18 cellular contexts compared by ENCODE assay signal in genomic region chr2:187429989-187430388, GRCh38. TPM values are rescaled to one million over a fixed set of nuclear protein-coding genes. Genes with fewer than 3 reads are reported as not detected.
DNase-seq lines count a peak whose midpoint lies in the region; ATAC-seq and TF ChIP-seq lines count a peak whose summit lies in the region.
"Had no signal": no experiment of that assay in that cellular context is flagged by ENCODE, and none has a peak within 500 bp of the region (broad histone marks: within the 10 kb centered on the region; RNA-seq: fewer than 3 reads in every experiment).

No MANE protein-coding gene starts in this region.

- H3K4me3 ChIP-seq in heart right ventricle = no peak overlapping the region
- no peak overlapping the region for H3K4me3 ChIP-seq in brain microvascular endothelial cell (ENCODE audit: low read depth, low read length)
- H3K4me3 ChIP-seq in vagina = no peak overlapping the region
- H3K4me3 ChIP-seq: A549, SK-N-MC, stomach had no signal

- H3K4me1 ChIP-seq in heart right ventricle (peaks cover 0 to 67% (median 28%) of the 10 kb centered on the region in 9 donors), vagina (no peaks in the 10 kb centered on the region)
- H3K4me1 ChIP-seq: A549, stomach had no signal

- H3K4me3 Mint-ChIP-seq in stimulated activated effector memory CD8-positive, alpha-beta T cell treated with anti-CD3 and anti-CD28 coated beads, Interleukin-12 subunit alpha, Interleukin-12 subunit beta, amount 100 ng/mL, for 72 hours = no peak overlapping the region
- H3K4me3 Mint-ChIP-seq: dendritic cell treated with granulocyte-macrophage colony-stimulating factor and Interleukin-4, amounts not matched to agents 40 ng/mL and 50 ng/mL, for 4 days; neural crest cell had no signal

- in situ Hi-C loops in brain microvascular endothelial cell (cut with HindIII; ENCODE audit: low pct_ligation_motif_present, low sequenced_read_pairs) = no loop called here

- H3K9me3 ChIP-seq in heart right ventricle (no peaks in the 10 kb centered on the region), vagina (no peaks in the 10 kb centered on the region)
- H3K9me3 ChIP-seq: A549, stomach had no signal

- TF ChIP-seq POLR2A in vagina (IDR thresholded peaks at IDR 0.05) = no peak

- peaks cover 9% of the 10 kb centered on the region for H3K9me3 Mint-ChIP-seq in stimulated activated effector memory CD8-positive, alpha-beta T cell treated with anti-CD3 and anti-CD28 coated beads, Interleukin-12 subunit alpha, Interleukin-12 subunit beta, amount 100 ng/mL, for 72 hours
- H3K9me3 Mint-ChIP-seq: dendritic cell treated with granulocyte-macrophage colony-stimulating factor and Interleukin-4, amounts not matched to agents 40 ng/mL and 50 ng/mL, for 4 days had no signal

- TF ChIP-seq CTCF in heart right ventricle (IDR thresholded peaks at IDR 0.05) = no peak
- no peak for TF ChIP-seq CTCF in brain microvascular endothelial cell (IDR thresholded peaks at IDR 0.05; ENCODE audit: low read depth, low read length, missing control alignments)
- no peak for TF ChIP-seq CTCF in vagina (IDR thresholded peaks at IDR 0.05)

- H3K27me3 ChIP-seq in heart right ventricle (no peaks in the 10 kb centered on the region), brain microvascular endothelial cell (replicated peaks) (no peaks in the 10 kb centered on the region), vagina (no peaks in the 10 kb centered on the region)
- H3K27me3 ChIP-seq: stomach had no signal

- H3K27ac Mint-ChIP-seq in stimulated activated effector memory CD8-positive, alpha-beta T cell treated with anti-CD3 and anti-CD28 coated beads, Interleukin-12 subunit alpha, Interleukin-12 subunit beta, amount 100 ng/mL, for 72 hours = no peak overlapping the region
- H3K27ac Mint-ChIP-seq: dendritic cell treated with granulocyte-macrophage colony-stimulating factor and Interleukin-4, amounts not matched to agents 40 ng/mL and 50 ng/mL, for 4 days had no signal

- H3K4me1 Mint-ChIP-seq in stimulated activated effector memory CD8-positive, alpha-beta T cell treated with anti-CD3 and anti-CD28 coated beads, Interleukin-12 subunit alpha, Interleukin-12 subunit beta, amount 100 ng/mL, for 72 hours = no peaks in the 10 kb centered on the region

- ATAC-seq in heart right ventricle = peak in 4 of 8 donors; percentile 37 to 85 (median 70)
- ATAC-seq in stimulated activated effector memory CD8-positive, alpha-beta T cell treated with anti-CD3 and anti-CD28 coated beads, Interleukin-12 subunit alpha, Interleukin-12 subunit beta, amount 100 ng/mL, for 72 hours = no peak
- ATAC-seq: A549 had no signal

- intact Hi-C loops in heart right ventricle (cut with DNase I) (no loop called here), cardiac septum (cut with DNase I) (no loop called here), vagina (cut with DNase I) (no loop called here)

- H3K36me3 ChIP-seq in heart right ventricle (peaks cover 0 to 12% (median 0%) of the 10 kb centered on the region in 9 donors), brain microvascular endothelial cell (replicated peaks) (no peaks in the 10 kb centered on the region), vagina (no peaks in the 10 kb centered on the region)
- H3K36me3 ChIP-seq: stomach had no signal

- DNase-seq in heart right ventricle = no peak
- DNase-seq in cardiac septum (ENCODE audit: low spot score) = no peak
- peak; percentile 81 for DNase-seq in brain microvascular endothelial cell
- DNase-seq in glomerular visceral epithelial cell (ENCODE audit: extremely low spot score) = peak; percentile 33
- DNase-seq in vagina (ENCODE audit: extremely low spot score in 2 of 2) = no peak
- no peak for DNase-seq in activated CD8-positive, alpha-beta memory T cell treated with anti-CD3 and anti-CD28 coated beads, Interleukin-2, amount 50 U/mL, for 48 hours
- no peak for DNase-seq in stimulated activated effector memory CD8-positive, alpha-beta T cell treated with anti-CD3 and anti-CD28 coated beads, Interleukin-12 subunit alpha, Interleukin-12 subunit beta, amount 100 ng/mL, for 72 hours (ENCODE audit: low spot score in 2 of 2)
- DNase-seq: activated CD4-positive, alpha-beta T cell treated with anti-CD3 and anti-CD28 coated beads for 4 hours; activated effector memory CD4-positive, alpha-beta T cell treated with Interleukin-2 at 50 U/mL for 16 hours; NCI-H1105 treated with DMSO at 0.1 percent for 48 hours; NCI-H82; stimulated activated CD4-positive, alpha-beta T cell treated with anti-CD3 and anti-CD28 coated beads, Interleukin-4, amount 100 ng/mL, for 24 hours; stomach had no signal

- H3K27ac ChIP-seq in heart right ventricle (peak overlapping the region in 6 of 10 donors; percentile 1 to 71 (median 32)), brain microvascular endothelial cell (peak overlapping the region; percentile 69), temporal lobe (ENCODE audit: low read depth, low read length) (peak overlapping the region; percentile 36), vagina (no peak overlapping the region)
- H3K27ac ChIP-seq: A549, SK-N-MC, stomach had no signal

- H3K36me3 Mint-ChIP-seq in stimulated activated effector memory CD8-positive, alpha-beta T cell treated with anti-CD3 and anti-CD28 coated beads, Interleukin-12 subunit alpha, Interleukin-12 subunit beta, amount 100 ng/mL, for 72 hours = no peaks in the 10 kb centered on the region

RNA-seq across cellular contexts. Expression of gene CALCRL, which starts 18.1 kb away (rescaled TPM):
- total RNA-seq in heart right ventricle (10 to 100 TPM; 11.0 to 45.1 (median 21.4) TPM), cardiac septum (28.1 TPM), temporal lobe (6.6 TPM), vagina (19.2 TPM)
- 10 to 100 TPM in 1 of 2 donors, 1 to 10 TPM in 1; 10.0 to 13.0 TPM for polyA plus RNA-seq in heart right ventricle

Comparison
In these comparisons a context has a peak if more than half of its experiments do, and no peak if none do; other contexts are left out.
1. DNase-seq: peak in brain microvascular endothelial cell (single experiment) and glomerular visceral epithelial cell (single experiment); none in heart right ventricle (0 of 2), cardiac septum (single experiment), vagina (0 of 2), activated CD8-positive, alpha-beta memory T cell treated with anti-CD3 and anti-CD28 coated beads, Interleukin-2, amount 50 U/mL, for 48 hours (single experiment) and stimulated activated effector memory CD8-positive, alpha-beta T cell treated with anti-CD3 and anti-CD28 coated beads, Interleukin-12 subunit alpha, Interleukin-12 subunit beta, amount 100 ng/mL, for 72 hours (0 of 2).